In the genomic region with DNA sequence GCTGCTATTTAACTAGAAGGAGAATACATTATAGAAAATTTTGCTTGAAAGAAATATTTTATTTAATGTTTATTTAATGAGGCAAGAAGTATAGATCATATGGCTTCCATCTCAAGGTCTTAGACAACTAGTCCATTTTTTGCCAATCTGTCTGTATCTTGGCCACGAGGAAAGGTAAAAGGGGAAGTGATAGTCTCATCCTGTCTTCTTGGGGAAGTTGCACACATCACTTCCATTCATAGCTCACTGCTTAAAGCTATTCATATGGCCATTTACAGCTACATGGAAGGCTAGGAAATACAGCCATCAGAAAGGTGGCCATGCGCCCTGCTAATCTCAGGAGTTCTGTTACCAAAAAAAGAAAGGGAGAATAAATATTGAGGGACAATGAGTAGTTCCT, we compare ENCODE assay signal across 31 cellular contexts. TPM values are rescaled to one million over a fixed set of nuclear protein-coding genes. Genes with fewer than 3 reads are reported as not detected.
DNase-seq lines count a peak whose midpoint lies in the region; ATAC-seq and TF ChIP-seq lines count a peak whose summit lies in the region.
"Had no signal": no experiment of that assay in that cellular context is flagged by ENCODE, and none has a peak within 500 bp of the region (broad histone marks: within the 10 kb centered on the region; RNA-seq: fewer than 3 reads in every experiment).

No MANE protein-coding gene starts in this region.

- 70 to 79% methylated on average over 2 of the region's 2 CpGs for WGBS in testis, 2 donors

- H3K27ac ChIP-seq in testis, result no peak overlapping the region
- H3K27ac ChIP-seq: A549, coronary artery, left lung, neural progenitor cell, parathyroid adenoma, thoracic aorta had no signal

- no peaks in the 10 kb centered on the region for H3K36me3 ChIP-seq in testis (ENCODE audit: low read depth, missing control alignments)
- H3K36me3 ChIP-seq: left lung, neural progenitor cell, thoracic aorta had no signal

- in situ Hi-C loops in KBM-7 (cut with MboI; ENCODE audit: low pct_unique_long_range_greater_than_20kb, low sequenced_read_pairs), result no loop called here

- peaks cover 6% of the 10 kb centered on the region for H3K4me1 Mint-ChIP-seq in activated B cell treated with CpG ODN at 0.5 μM for 24 hours
- H3K4me1 Mint-ChIP-seq: activated CD4-positive, alpha-beta memory T cell treated with anti-CD3 and anti-CD28 coated beads, Interleukin-2, amount 10 ng/mL, durations not matched to agents 7 days and 5 days had no signal

- intact Hi-C loops in activated B cell treated with CpG ODN at 0.5 μM for 24 hours (cut with micrococcal nuclease) (no loop called here), testis (cut with DNase I; ENCODE audit: low total_unique reads) (no loop called here)

- H3K9me3 ChIP-seq in testis, result no peaks in the 10 kb centered on the region
- H3K9me3 ChIP-seq: A549, thoracic aorta had no signal

- H3K27ac Mint-ChIP-seq in activated B cell treated with CpG ODN at 0.5 μM for 24 hours, result no peak overlapping the region
- H3K27ac Mint-ChIP-seq: activated CD4-positive, alpha-beta memory T cell treated with anti-CD3 and anti-CD28 coated beads, Interleukin-2, amount 10 ng/mL, durations not matched to agents 7 days and 5 days; activated naive CD4-positive, alpha-beta T cell treated with anti-CD3 and anti-CD28 coated beads for 36 hours; activated T-helper 1 cell treated with anti-CD3 and anti-CD28 coated beads, Interleukin-12 subunit alpha, Interleukin-12 subunit beta, Interleukin-2, Interleukin-4 antibody, amounts not matched to agents 30 ng/mL and 10 ng/mL and 1 ng/mL, durations not matched to agents 14 hours and 24 hours and 36 hours; CD8-positive, alpha-beta memory T cell; neural progenitor cell had no signal

- H3K27me3 Mint-ChIP-seq in activated B cell treated with CpG ODN at 0.5 μM for 24 hours, result peaks cover 5% of the 10 kb centered on the region

- H3K4me3 Mint-ChIP-seq in activated B cell treated with CpG ODN at 0.5 μM for 24 hours, result no peak overlapping the region
- H3K4me3 Mint-ChIP-seq: activated CD4-positive, alpha-beta memory T cell treated with anti-CD3 and anti-CD28 coated beads, Interleukin-2, amount 10 ng/mL, durations not matched to agents 7 days and 5 days; activated naive CD4-positive, alpha-beta T cell treated with anti-CD3 and anti-CD28 coated beads for 36 hours; activated T-helper 1 cell treated with anti-CD3 and anti-CD28 coated beads, Interleukin-12 subunit alpha, Interleukin-12 subunit beta, Interleukin-2, Interleukin-4 antibody, amounts not matched to agents 30 ng/mL and 10 ng/mL and 1 ng/mL, durations not matched to agents 14 hours and 24 hours and 36 hours; CD8-positive, alpha-beta memory T cell; neural progenitor cell had no signal

- ATAC-seq in activated B cell treated with CpG ODN at 0.5 μM for 24 hours (ENCODE audit: low read depth) (peak; percentile 50), GM18868 (IDR thresholded peaks at IDR 0.05; ENCODE audit: unreplicated experiment) (no peak)
- ATAC-seq: A549; left lung; Right ventricle myocardium inferior; stimulated activated naive CD8-positive, alpha-beta T cell treated with anti-CD3 and anti-CD28 coated beads, Interleukin-15, Interleukin-2, amounts not matched to agents 100 U/mL and 50 U/mL, for 24 hours had no signal

- TF ChIP-seq CTCF in activated B cell treated with CpG ODN at 0.5 μM for 24 hours (IDR thresholded peaks at IDR 0.05) (no peak), testis (IDR thresholded peaks at IDR 0.05) (no peak)

- no peak for TF ChIP-seq POLR2A in testis (IDR thresholded peaks at IDR 0.05)

- no peaks in the 10 kb centered on the region for H3K36me3 Mint-ChIP-seq in activated B cell treated with CpG ODN at 0.5 μM for 24 hours (ENCODE audit: low read depth)
- H3K36me3 Mint-ChIP-seq: CD8-positive, alpha-beta memory T cell had no signal

- POLR2A ChIA-PET in activated B cell treated with CpG ODN at 0.5 μM for 24 hours (lab: Charles Lee), result no interaction called here

- H3K9me3 Mint-ChIP-seq in activated B cell treated with CpG ODN at 0.5 μM for 24 hours, result peaks cover 10% of the 10 kb centered on the region
- H3K9me3 Mint-ChIP-seq: activated CD4-positive, alpha-beta memory T cell treated with anti-CD3 and anti-CD28 coated beads, Interleukin-2, amount 10 ng/mL, durations not matched to agents 7 days and 5 days; activated T-helper 1 cell treated with anti-CD3 and anti-CD28 coated beads, Interleukin-12 subunit alpha, Interleukin-12 subunit beta, Interleukin-2, Interleukin-4 antibody, amounts not matched to agents 30 ng/mL and 10 ng/mL and 1 ng/mL, durations not matched to agents 14 hours and 24 hours and 36 hours had no signal

- CTCF ChIA-PET in activated B cell treated with CpG ODN at 0.5 μM for 24 hours (lab: Charles Lee), result no interaction called here

- H3K4me1 ChIP-seq in testis, result no peaks in the 10 kb centered on the region
- H3K4me1 ChIP-seq: A549, left lung, parathyroid adenoma had no signal

- DNase-seq in AML-193 (lab: John Stamatoyannopoulos, UW) (peak; percentile 45 to 69), KBM-7 (peak; percentile 40), NOMO-1 treated with DMSO at 0.1 percent for 48 hours (lab: John Stamatoyannopoulos, UW; ENCODE audit: unreplicated experiment) (peak; percentile 77), activated B cell treated with CpG ODN at 0.5 μM for 24 hours (no peak), DMS 273 treated with DMSO at 0.1 percent for 48 hours (lab: John Stamatoyannopoulos, UW) (no peak), testis (no peak)
- DNase-seq in activated naive CD4-positive, alpha-beta T cell treated with Interleukin-2 at 50 U/mL for 16 hours, result no peak
- DNase-seq: activated CD4-positive, alpha-beta memory T cell treated with anti-CD3 and anti-CD28 coated beads, Interleukin-2, amount 10 ng/mL, durations not matched to agents 7 days and 5 days; activated CD8-positive, alpha-beta memory T cell treated with anti-CD3 and anti-CD28 coated beads, Interleukin-2, amount 50 U/mL, for 4 hours; activated naive CD4-positive, alpha-beta T cell treated with anti-CD3 and anti-CD28 coated beads for 36 hours; caudate nucleus; CD8-positive, alpha-beta memory T cell; effector CD8-positive, alpha-beta T cell; islet precursor cell; left lung; mesenchymal stem cell; NCI-H1105 treated with DMSO at 0.1 percent for 48 hours; NCI-H187 treated with DMSO at 0.1 percent for 48 hours; NCI-H2171; NCI-H510A; small intestine; stimulated activated naive CD8-positive, alpha-beta T cell treated with anti-CD3 and anti-CD28 coated beads, Interleukin-15, Interleukin-2, amounts not matched to agents 100 U/mL and 50 U/mL, for 24 hours; T1000 had no signal

- no peak overlapping the region for H3K4me3 ChIP-seq in testis
- H3K4me3 ChIP-seq: A549, coronary artery, left lung, neural progenitor cell, thoracic aorta had no signal

- no peaks in the 10 kb centered on the region for H3K27me3 ChIP-seq in testis
- H3K27me3 ChIP-seq: left lung, neural progenitor cell had no signal

RNA-seq across cellular contexts. Expression of a gene that starts 50.8 kb away (rescaled TPM):
- total RNA-seq in activated B cell treated with CpG ODN at 0.5 μM for 24 hours (not detected in 2 replicates), testis (1 to 10 TPM; 3.5 to 6.0 TPM)
- 6.3 TPM for polyA plus RNA-seq in testis (ENCODE audit: insufficient read depth, low read depth, low replicate concordance)
- total RNA-seq: activated CD4-positive, alpha-beta memory T cell treated with anti-CD3 and anti-CD28 coated beads, Interleukin-2, amount 10 ng/mL, durations not matched to agents 7 days and 5 days; activated naive CD4-positive, alpha-beta T cell treated with anti-CD3 and anti-CD28 coated beads for 36 hours; activated T-helper 1 cell treated with anti-CD3 and anti-CD28 coated beads, Interleukin-12 subunit alpha, Interleukin-12 subunit beta, Interleukin-2, Interleukin-4 antibody, amounts not matched to agents 30 ng/mL and 10 ng/mL and 1 ng/mL, durations not matched to agents 14 hours and 24 hours and 36 hours had no signal
- polyA plus RNA-seq: A549 had no signal

Comparison
In these comparisons a context has a peak if more than half of its experiments do, and no peak if none do; other contexts are left out.
1. DNase-seq: peak in AML-193 (2 of 2), KBM-7 (single experiment) and NOMO-1 treated with DMSO at 0.1 percent for 48 hours (single experiment); none in activated B cell treated with CpG ODN at 0.5 μM for 24 hours (single experiment), DMS 273 treated with DMSO at 0.1 percent for 48 hours (single experiment), activated naive CD4-positive, alpha-beta T cell treated with Interleukin-2 at 50 U/mL for 16 hours (single experiment) and testis (single experiment).